Comparison of ENCODE assay signal across 9 cellular contexts in genomic region chr2:190477563-190478454, GRCh38. TPM values are rescaled to one million over a fixed set of nuclear protein-coding genes. Genes with fewer than 3 reads are reported as not detected.
DNase-seq lines count a peak whose midpoint lies in the region; ATAC-seq and TF ChIP-seq lines count a peak whose summit lies in the region.
"Had no signal": no experiment of that assay in that cellular context is flagged by ENCODE, and none has a peak within 500 bp of the region (broad histone marks: within the 10 kb centered on the region; RNA-seq: fewer than 3 reads in every experiment).

No MANE protein-coding gene starts in this region.

- H3K4me1 ChIP-seq in esophagus squamous epithelium (peaks cover 0 to 35% (median 3%) of the 10 kb centered on the region in 3 donors), muscle layer of duodenum (ENCODE audit: control insufficient read depth in 1 of 2, insufficient read depth in 2 of 2, low read length in 2 of 2) (peaks cover 3 to 20% of the 10 kb centered on the region in 2 donors)

- no peaks in the 10 kb centered on the region for H3K9me3 ChIP-seq in esophagus squamous epithelium
- no peaks in the 10 kb centered on the region for H3K9me3 ChIP-seq in muscle layer of duodenum (ENCODE audit: control insufficient read depth in 1 of 2, low read length in 2 of 2)

- H3K36me3 ChIP-seq in esophagus squamous epithelium (no peaks in the 10 kb centered on the region), muscle layer of duodenum (ENCODE audit: control insufficient read depth in 1 of 2, insufficient read depth in 2 of 2, low read length in 2 of 2) (no peaks in the 10 kb centered on the region)

- DNase-seq in Ammon's horn (ENCODE audit: low spot score), result peak; percentile 85
- peak; percentile 56 to 74 for DNase-seq in NCI-H524 (lab: John Stamatoyannopoulos, UW)
- DNase-seq in esophagus squamous epithelium (lab: John Stamatoyannopoulos, UW), result no peak
- no peak for DNase-seq in activated T-cell treated with anti-CD3 and anti-CD28 coated beads, Interleukin-2, amount 50 U/mL, for 1 hour
- no peak for DNase-seq in effector CD4-positive, alpha-beta T cell
- no peak for DNase-seq in NCI-H128 (lab: John Stamatoyannopoulos, UW; ENCODE audit: unreplicated experiment)
- DNase-seq: activated naive CD4-positive, alpha-beta T cell treated with anti-CD3 and anti-CD28 coated beads, Interleukin-2, amount 50 U/mL, for 16 hours had no signal

- no peaks in the 10 kb centered on the region for H3K27me3 ChIP-seq in esophagus squamous epithelium
- H3K27me3 ChIP-seq in muscle layer of duodenum (ENCODE audit: low read depth, low read length), result no peaks in the 10 kb centered on the region

- H3K27ac ChIP-seq in esophagus squamous epithelium (peak overlapping the region; percentile 11 to 77 (median 64)), muscle layer of duodenum (ENCODE audit: low read length) (peak overlapping the region; percentile 28)

- 58 to 66% methylated on average over 4 of the region's 4 CpGs for WGBS in esophagus squamous epithelium, 2 donors

- TF ChIP-seq POLR2A in esophagus squamous epithelium (IDR thresholded peaks at IDR 0.05), result no peak

- TF ChIP-seq CTCF in esophagus squamous epithelium (IDR thresholded peaks at IDR 0.05), result no peak

- ATAC-seq in HG02798 (IDR thresholded peaks at IDR 0.05; ENCODE audit: poor library complexity, unreplicated experiment), result no peak

- peak overlapping the region in 2 of 4 donors; percentile 2 to 9 for H3K4me3 ChIP-seq in esophagus squamous epithelium
- peak overlapping the region; percentile 8 to 18 for H3K4me3 ChIP-seq in muscle layer of duodenum (ENCODE audit: low read depth in 1 of 2, low read length in 2 of 2)

- intact Hi-C loops in esophagus squamous epithelium (cut with DNase I), result no loop called here

RNA-seq across cellular contexts. Expression of gene NEMP2, which starts 56.7 kb away (rescaled TPM):
- 1 to 10 TPM; 1.0 to 2.7 (median 2.0) TPM for total RNA-seq in esophagus squamous epithelium

Comparison
In these comparisons a context has a peak if more than half of its experiments do, and no peak if none do; other contexts are left out.
1. DNase-seq: peak in Ammon's horn (single experiment) and NCI-H524 (2 of 2); none in esophagus squamous epithelium (single experiment), activated T-cell treated with anti-CD3 and anti-CD28 coated beads, Interleukin-2, amount 50 U/mL, for 1 hour (single experiment), effector CD4-positive, alpha-beta T cell (single experiment) and NCI-H128 (single experiment).